In genomic region chr2:172496096-172496709, GRCh38 we compare ENCODE assay signal across 11 cellular contexts. TPM values are rescaled to one million over a fixed set of nuclear protein-coding genes. Genes with fewer than 3 reads are reported as not detected.
DNase-seq lines count a peak whose midpoint lies in the region; ATAC-seq lines count a peak whose summit lies in the region.
"Had no signal": no experiment of that assay in that cellular context is flagged by ENCODE, and none has a peak within 500 bp of the region (broad histone marks: within the 10 kb centered on the region; RNA-seq: fewer than 3 reads in every experiment).

No MANE protein-coding gene starts in this region.

- peak; percentile 92 to 96 for ATAC-seq in naive thymus-derived CD8-positive, alpha-beta T cell
- no peak for ATAC-seq in HG02642 (IDR thresholded peaks at IDR 0.05; ENCODE audit: poor library complexity, unreplicated experiment)

- intact Hi-C loops in activated T-helper 1 cell treated with anti-CD3 and anti-CD28 coated beads, Interleukin-12 subunit alpha, Interleukin-12 subunit beta, Interleukin-2, Interleukin-4 antibody, amounts not matched to agents 30 ng/mL and 10 ng/mL and 1 ng/mL, durations not matched to agents 14 hours and 24 hours and 36 hours (cut with micrococcal nuclease) = loop anchor here (5.0 kb wide), 1 partner anchor 56 kb away; no protein-coding TSS in a partner anchor
- intact Hi-C loops in head of caudate nucleus (cut with DNase I) = no loop called here

- POLR2A ChIA-PET in naive thymus-derived CD8-positive, alpha-beta T cell (lab: Charles Lee) = interaction anchor here (1.1 to 3.5 kb wide), 8 partner anchors 11 to 197 kb away, joined by 3 to 46 read pairs (median 5); partner anchors contain the start of gene PDK1

- peaks cover 26% of the 10 kb centered on the region for H3K4me1 Mint-ChIP-seq in activated T-helper 1 cell treated with anti-CD3 and anti-CD28 coated beads, Interleukin-12 subunit alpha, Interleukin-12 subunit beta, Interleukin-2, Interleukin-4 antibody, amounts not matched to agents 30 ng/mL and 10 ng/mL and 1 ng/mL, durations not matched to agents 14 hours and 24 hours and 36 hours (ENCODE audit: low read depth)
- H3K4me1 Mint-ChIP-seq in naive thymus-derived CD8-positive, alpha-beta T cell = peaks cover 41 to 86% (median 78%) of the 10 kb centered on the region in 4 donors

- peak overlapping the region; percentile 79 for H3K27ac Mint-ChIP-seq in activated T-helper 1 cell treated with anti-CD3 and anti-CD28 coated beads, Interleukin-12 subunit alpha, Interleukin-12 subunit beta, Interleukin-2, Interleukin-4 antibody, amounts not matched to agents 30 ng/mL and 10 ng/mL and 1 ng/mL, durations not matched to agents 14 hours and 24 hours and 36 hours
- H3K27ac Mint-ChIP-seq in naive thymus-derived CD8-positive, alpha-beta T cell = peak overlapping the region; percentile 82 to 100 (median 96)

- no peaks in the 10 kb centered on the region for H3K27me3 Mint-ChIP-seq in activated T-helper 1 cell treated with anti-CD3 and anti-CD28 coated beads, Interleukin-12 subunit alpha, Interleukin-12 subunit beta, Interleukin-2, Interleukin-4 antibody, amounts not matched to agents 30 ng/mL and 10 ng/mL and 1 ng/mL, durations not matched to agents 14 hours and 24 hours and 36 hours (ENCODE audit: insufficient read depth)
- no peaks in the 10 kb centered on the region for H3K27me3 Mint-ChIP-seq in naive thymus-derived CD8-positive, alpha-beta T cell

- H3K9me3 Mint-ChIP-seq in activated T-helper 1 cell treated with anti-CD3 and anti-CD28 coated beads, Interleukin-12 subunit alpha, Interleukin-12 subunit beta, Interleukin-2, Interleukin-4 antibody, amounts not matched to agents 30 ng/mL and 10 ng/mL and 1 ng/mL, durations not matched to agents 14 hours and 24 hours and 36 hours = no peaks in the 10 kb centered on the region
- peaks cover 0 to 1% (median 0%) of the 10 kb centered on the region in 9 donors for H3K9me3 Mint-ChIP-seq in naive thymus-derived CD8-positive, alpha-beta T cell

- H3K36me3 Mint-ChIP-seq in activated T-helper 1 cell treated with anti-CD3 and anti-CD28 coated beads, Interleukin-12 subunit alpha, Interleukin-12 subunit beta, Interleukin-2, Interleukin-4 antibody, amounts not matched to agents 30 ng/mL and 10 ng/mL and 1 ng/mL, durations not matched to agents 14 hours and 24 hours and 36 hours (ENCODE audit: low read depth) = peaks cover 39% of the 10 kb centered on the region
- H3K36me3 Mint-ChIP-seq in naive thymus-derived CD8-positive, alpha-beta T cell = peaks cover 30 to 75% (median 74%) of the 10 kb centered on the region in 3 donors

- H3K4me3 Mint-ChIP-seq in activated T-helper 1 cell treated with anti-CD3 and anti-CD28 coated beads, Interleukin-12 subunit alpha, Interleukin-12 subunit beta, Interleukin-2, Interleukin-4 antibody, amounts not matched to agents 30 ng/mL and 10 ng/mL and 1 ng/mL, durations not matched to agents 14 hours and 24 hours and 36 hours = no peak overlapping the region
- H3K4me3 Mint-ChIP-seq in naive thymus-derived CD8-positive, alpha-beta T cell = peak overlapping the region; percentile 55 to 86 (median 83)

- peak; percentile 88 for DNase-seq in GF-D8 (lab: John Stamatoyannopoulos, UW)
- peak; percentile 53 for DNase-seq in SKM-1 (lab: John Stamatoyannopoulos, UW; ENCODE audit: unreplicated experiment)
- peak; percentile 6 for DNase-seq in activated T-helper 1 cell treated with anti-CD3 and anti-CD28 coated beads, Interleukin-12 subunit alpha, Interleukin-12 subunit beta, Interleukin-2, Interleukin-4 antibody, amounts not matched to agents 30 ng/mL and 10 ng/mL and 1 ng/mL, durations not matched to agents 14 hours and 24 hours and 36 hours (ENCODE audit: low spot score)
- DNase-seq in naive thymus-derived CD8-positive, alpha-beta T cell = peak in 9 of 10 donors; percentile 37 to 84 (median 62)
- DNase-seq in head of caudate nucleus = no peak
- DNase-seq in NCI-H2081 treated with DMSO at 0.1 percent for 48 hours (lab: John Stamatoyannopoulos, UW) = no peak
- DNase-seq in NCI-H345 treated with DMSO at 0.1 percent for 48 hours (lab: John Stamatoyannopoulos, UW; ENCODE audit: unreplicated experiment) = no peak
- DNase-seq: NCI-H446 treated with DMSO at 0.1 percent for 48 hours, Right ventricle myocardium superior, sigmoid colon had no signal

RNA-seq across cellular contexts. Expression of gene PDK1, which starts 59.7 kb away (rescaled TPM):
- total RNA-seq in activated T-helper 1 cell treated with anti-CD3 and anti-CD28 coated beads, Interleukin-12 subunit alpha, Interleukin-12 subunit beta, Interleukin-2, Interleukin-4 antibody, amounts not matched to agents 30 ng/mL and 10 ng/mL and 1 ng/mL, durations not matched to agents 14 hours and 24 hours and 36 hours = 27.6 and 35.8 TPM in 2 replicates
- 10 to 100 TPM; 64.9 to 72.6 TPM for total RNA-seq in naive thymus-derived CD8-positive, alpha-beta T cell
- polyA plus RNA-seq in naive thymus-derived CD8-positive, alpha-beta T cell = 10 to 100 TPM; 37.1 to 64.4 (median 63.7) TPM

Comparison
In these comparisons a context has a peak if more than half of its experiments do, and no peak if none do; other contexts are left out.
1. DNase-seq: peak in GF-D8 (single experiment), SKM-1 (single experiment), activated T-helper 1 cell treated with anti-CD3 and anti-CD28 coated beads, Interleukin-12 subunit alpha, Interleukin-12 subunit beta, Interleukin-2, Interleukin-4 antibody, amounts not matched to agents 30 ng/mL and 10 ng/mL and 1 ng/mL, durations not matched to agents 14 hours and 24 hours and 36 hours (single experiment) and naive thymus-derived CD8-positive, alpha-beta T cell (9 of 10); none in head of caudate nucleus (0 of 42), NCI-H2081 treated with DMSO at 0.1 percent for 48 hours (single experiment) and NCI-H345 treated with DMSO at 0.1 percent for 48 hours (single experiment).